14 cellular contexts compared by ENCODE assay signal in genomic region chr17:8674344-8675305, GRCh38. TPM values are rescaled to one million over a fixed set of nuclear protein-coding genes. Genes with fewer than 3 reads are reported as not detected.
DNase-seq lines count a peak whose midpoint lies in the region; TF ChIP-seq lines count a peak whose summit lies in the region.
"Had no signal": no experiment of that assay in that cellular context is flagged by ENCODE, and none has a peak within 500 bp of the region (broad histone marks: within the 10 kb centered on the region; RNA-seq: fewer than 3 reads in every experiment).

No MANE protein-coding gene starts in this region.

- H3K27me3 Mint-ChIP-seq in type B pancreatic cell = peaks cover 6% of the 10 kb centered on the region

- H3K9ac ChIP-seq in HUES64 (ENCODE audit: low read depth, low read length) = no peak overlapping the region

- H3K4me3 ChIP-seq in HUES64 (ENCODE audit: low read length) (peak overlapping the region; percentile 8; the same call in 1 of the 2 replicates), fibroblast of the aortic adventitia (ENCODE audit: low read depth, low read length) (no peak overlapping the region), mesodermal cell (ENCODE audit: extremely low read depth, insufficient read depth, low read length, poor library complexity, severe bottlenecking) (no peak overlapping the region)
- H3K4me3 ChIP-seq: suprapubic skin had no signal

- H3K36me3 Mint-ChIP-seq in type B pancreatic cell = no peaks in the 10 kb centered on the region

- in situ Hi-C loops in GM13977 (cut with MboI; ENCODE audit: low pct_unique_long_range_greater_than_20kb, low sequenced_read_pairs, unreplicated experiment) = no loop called here

- peak overlapping the region; percentile 74 for H3K27ac Mint-ChIP-seq in type B pancreatic cell

- H3K4me1 Mint-ChIP-seq in type B pancreatic cell (ENCODE audit: unreplicated experiment) = peaks cover 36% of the 10 kb centered on the region

- TF ChIP-seq CTCF in fibroblast of the aortic adventitia (IDR thresholded peaks at IDR 0.05; ENCODE audit: insufficient read depth, low read length) (no peak), type B pancreatic cell (conservative IDR thresholded peaks at IDR 0.05) (no peak), GM13977 (IDR thresholded peaks at IDR 0.05; ENCODE audit: extremely low read depth, insufficient read depth, missing control alignments) (no peak)

- peak; percentile 99 for DNase-seq in fibroblast of the aortic adventitia (ENCODE audit: low read depth)
- no peak for DNase-seq in type B pancreatic cell (ENCODE audit: extremely low spot score, unreplicated experiment)
- no peak for DNase-seq in activated CD8-positive, alpha-beta memory T cell treated with anti-CD3 and anti-CD28 coated beads, Interleukin-2, amount 50 U/mL, for 48 hours
- no peak for DNase-seq in activated CD4-positive, alpha-beta T cell treated with anti-CD3 and anti-CD28 coated beads for 4 hours
- DNase-seq in GM13977 (ENCODE audit: low spot score) = no peak
- no peak for DNase-seq in NAMALWA (ENCODE audit: low spot score)
- DNase-seq: Calu3, NCI-H1436, NCI-H524 treated with DMSO at 0.1 percent for 48 hours, RPMI8226, T-helper 9 cell had no signal

- no peak overlapping the region for H3K27ac ChIP-seq in HUES64 (ENCODE audit: low read depth, low read length)
- peak overlapping the region; percentile 69 for H3K27ac ChIP-seq in mesodermal cell (ENCODE audit: low read depth, low read length, severe bottlenecking)
- H3K27ac ChIP-seq: suprapubic skin had no signal

- H3K4me3 Mint-ChIP-seq in type B pancreatic cell = peak overlapping the region; percentile 32

- H3K9me3 Mint-ChIP-seq in type B pancreatic cell = peaks cover 5% of the 10 kb centered on the region

- 45% methylated on average over 19 of the region's 19 CpGs for WGBS in HUES64
- WGBS in mesodermal cell (ENCODE audit: insufficient coverage in 2 of 2), 2 experiments = 45 to 57% methylated on average over 12 to 13 of the region's 19 CpGs

- H3K9me3 ChIP-seq in HUES64 (ENCODE audit: insufficient read depth, low read depth, low read length) (0 out of 2 replicates have a peak, but pooled peaks cover 3% of the 10 kb centered on the region), mesodermal cell (ENCODE audit: control insufficient read depth, low read length) (peaks cover 5% of the 10 kb centered on the region)
- H3K9me3 ChIP-seq: suprapubic skin had no signal

- peaks cover 16% of the 10 kb centered on the region for H3K4me1 ChIP-seq in HUES64 (ENCODE audit: insufficient read depth, low read length)
- H3K4me1 ChIP-seq in mesodermal cell (ENCODE audit: control insufficient read depth, insufficient read depth, low read length, poor library complexity, severe bottlenecking) = peaks cover 39% of the 10 kb centered on the region

- no peaks in the 10 kb centered on the region for H3K36me3 ChIP-seq in HUES64 (ENCODE audit: insufficient read depth, low read length)
- no peaks in the 10 kb centered on the region for H3K36me3 ChIP-seq in mesodermal cell (ENCODE audit: control insufficient read depth, insufficient read depth, low read length)
- H3K36me3 ChIP-seq: suprapubic skin had no signal

- no peaks in the 10 kb centered on the region for H3K27me3 ChIP-seq in HUES64 (ENCODE audit: insufficient read depth, low read length)
- H3K27me3 ChIP-seq: suprapubic skin had no signal

RNA-seq across cellular contexts. Expression of gene MYH10, which starts 44.1 kb away (rescaled TPM):
- 130 TPM for polyA plus RNA-seq in HUES64 (2013, experiment 1 of 2)
- polyA plus RNA-seq in HUES64 (2013, experiment 2 of 2) = 135 TPM
- total RNA-seq in fibroblast of the aortic adventitia (ENCODE audit: low replicate concordance) = 85.7 and 404 TPM in 2 replicates
- 160 TPM for polyA plus RNA-seq in mesodermal cell (2013, experiment 1 of 2)
- 161 TPM for polyA plus RNA-seq in mesodermal cell (2013, experiment 2 of 2)
- 135 and 254 TPM in 2 replicates for total RNA-seq in type B pancreatic cell (ENCODE audit: low replicate concordance)
